Comparison of ENCODE assay signal across 9 cellular contexts in genomic region chr19:2491130-2491801, GRCh38. TPM values are rescaled to one million over a fixed set of nuclear protein-coding genes. Genes with fewer than 3 reads are reported as not detected.
DNase-seq lines count a peak whose midpoint lies in the region; TF ChIP-seq lines count a peak whose summit lies in the region.
"Had no signal": no experiment of that assay in that cellular context is flagged by ENCODE, and none has a peak within 500 bp of the region (broad histone marks: within the 10 kb centered on the region; RNA-seq: fewer than 3 reads in every experiment).

No MANE protein-coding gene starts in this region.

- no peak overlapping the region for H2BK5ac ChIP-seq in H9 (ENCODE audit: insufficient read length, low read length)

- peak; percentile 73 for DNase-seq in DMS79 (lab: John Stamatoyannopoulos, UW)
- DNase-seq in NCI-H2171 (lab: John Stamatoyannopoulos, UW) = peak; percentile 64
- DNase-seq in mammary epithelial cell = peak; percentile 78
- DNase-seq in non-pigmented ciliary epithelial cell (ENCODE audit: low read depth) = peak; percentile 89
- DNase-seq in GM19238 (ENCODE audit: insufficient read length, low spot score) = no peak
- no peak for DNase-seq in pons (ENCODE audit: low spot score)
- DNase-seq in MV-4-11 (lab: John Stamatoyannopoulos, UW) = no peak
- DNase-seq in H9 = no peak

- H3K4me1 ChIP-seq in mammary epithelial cell (ENCODE audit: insufficient read depth, low read length) = peaks cover 42% of the 10 kb centered on the region
- H3K4me1 ChIP-seq in H9 (ENCODE audit: insufficient read depth, low read length) = no peaks in the 10 kb centered on the region; the same call in 1 of the 2 replicates

- peak overlapping the region; percentile 49 for H3K27ac ChIP-seq in mammary epithelial cell (ENCODE audit: insufficient read depth, low read depth, low read length)
- H3K27ac ChIP-seq in H9 (ENCODE audit: insufficient read length, low read depth, low read length) = no peak overlapping the region

- H4K8ac ChIP-seq in H9 (replicated peaks; ENCODE audit: insufficient read length, low read depth, low read length) = no peak overlapping the region

- TF ChIP-seq CTCF in mammary epithelial cell (conservative IDR thresholded peaks at IDR 0.05 in 1 of 2, IDR thresholded peaks at IDR 0.05 in 1 of 2; ENCODE audit: extremely low read depth in 1 of 2, insufficient read depth in 1 of 2, low read depth in 1 of 2, low read length in 2 of 2) (no peak), H9 (conservative IDR thresholded peaks at IDR 0.05) (no peak)

- BruUV-seq in mammary epithelial cell (replicated peaks; lab: Mats Ljungman, UMichigan) = no TSS peak

- peaks cover 7 to 24% of the 10 kb centered on the region in 2 experiments for H3K4me1 Mint-ChIP-seq in H9

- H3K23ac ChIP-seq in H9 (ENCODE audit: insufficient read length, low read depth, low read length) = no peak overlapping the region

- H3K79me2 ChIP-seq in mammary epithelial cell (ENCODE audit: insufficient read depth, low read length) (no peaks in the 10 kb centered on the region), H9 (ENCODE audit: insufficient read depth, low read length) (no peaks in the 10 kb centered on the region)

- peaks cover 69% of the 10 kb centered on the region for H3K27me3 Mint-ChIP-seq in H9 (ENCODE audit: low read depth)

- H3K4me2 ChIP-seq in mammary epithelial cell (ENCODE audit: insufficient read depth, low read depth, low read length) (peak overlapping the region; percentile 45), H9 (ENCODE audit: insufficient read depth, insufficient read length, low read length) (no peak overlapping the region)

- H3K4ac ChIP-seq in H9 (ENCODE audit: low read depth, low read length) = no peak overlapping the region

- H3K18ac ChIP-seq in H9 (ENCODE audit: insufficient read length, low read depth, low read length) = no peak overlapping the region

- no peaks in the 10 kb centered on the region for H3K23me2 ChIP-seq in H9 (ENCODE audit: insufficient read length, low read depth, low read length, poor library complexity, severe bottlenecking)

- H2BK120ac ChIP-seq in H9 (ENCODE audit: low read depth, low read length, poor library complexity, severe bottlenecking) = no peak overlapping the region

- H3K27me3 ChIP-seq in mammary epithelial cell (ENCODE audit: insufficient read depth, low read length) (no peaks in the 10 kb centered on the region), H9 (ENCODE audit: insufficient read depth, low read length) (peaks cover 14% of the 10 kb centered on the region; the same call in 1 of the 2 replicates)

- no peak overlapping the region; the same call in 1 of the 2 replicates for H3K14ac ChIP-seq in H9 (ENCODE audit: insufficient read depth, low read length)

- H3K4me3 Mint-ChIP-seq in H9 = peak overlapping the region in 1 of 2 experiments; percentile 26; a peak in 1 of 5 replicates
- H3K4me3 Mint-ChIP-seq: T-helper 1 cell treated with Interleukin-12 subunit alpha and Interleukin-12 subunit beta and Interleukin-4 antibody, amounts not matched to agents 30 μg/mL and 1 μg/mL, for 36 hours had no signal

- in situ Hi-C loops in mammary epithelial cell (cut with MboI; ENCODE audit: low sequenced_read_pairs in 2 of 2) = no loop called here

- no peaks in the 10 kb centered on the region; a peak in 1 of 7 replicates for H3K36me3 Mint-ChIP-seq in H9 (ENCODE audit: insufficient read depth in 1 of 3, low read depth in 3 of 3)

- no peaks in the 10 kb centered on the region for H3K79me1 ChIP-seq in H9 (ENCODE audit: insufficient read depth, low read depth, low read length, poor library complexity, severe bottlenecking)

- H4K20me1 ChIP-seq in mammary epithelial cell (ENCODE audit: insufficient read depth, low read length) (no peaks in the 10 kb centered on the region), H9 (ENCODE audit: control insufficient read depth, insufficient read depth, insufficient read length) (no peaks in the 10 kb centered on the region)

- intact Hi-C loops in mammary epithelial cell (cut with micrococcal nuclease) = loop anchor here (1.0 to 2.0 kb wide), 4 partner anchors 15 to 88 kb away; partner anchors contain the start of gene GADD45B

- H3K27ac Mint-ChIP-seq in H9 = no peak overlapping the region
- H3K27ac Mint-ChIP-seq: T-helper 1 cell treated with Interleukin-12 subunit alpha and Interleukin-12 subunit beta and Interleukin-4 antibody, amounts not matched to agents 30 μg/mL and 1 μg/mL, for 36 hours had no signal

- no peak overlapping the region for H2BK20ac ChIP-seq in H9 (ENCODE audit: low read depth, low read length, poor library complexity, severe bottlenecking)

- no peaks in the 10 kb centered on the region; a peak in 2 of 5 replicates for H3K9me3 Mint-ChIP-seq in H9
- H3K9me3 Mint-ChIP-seq: T-helper 1 cell treated with Interleukin-12 subunit alpha and Interleukin-12 subunit beta and Interleukin-4 antibody, amounts not matched to agents 30 μg/mL and 1 μg/mL, for 36 hours had no signal

- no peak overlapping the region for H2AK5ac ChIP-seq in H9 (ENCODE audit: insufficient read length, low read length)

- H2AFZ ChIP-seq in mammary epithelial cell (ENCODE audit: low read depth, low read length) = no peak overlapping the region
- no peak overlapping the region for H2AFZ ChIP-seq in H9 (ENCODE audit: low read length)

- no peak overlapping the region for H2BK15ac ChIP-seq in H9 (ENCODE audit: low read depth, low read length)

- H3K4me3 ChIP-seq in mammary epithelial cell (replicated peaks in 1 of 3; ENCODE audit: insufficient read depth in 1 of 3, low read depth in 2 of 3, low read length in 3 of 3) = no peak overlapping the region

- H4K5ac ChIP-seq in H9 (ENCODE audit: insufficient read length, low read depth, low read length) = no peak overlapping the region

- no peak overlapping the region for H3T11ph ChIP-seq in H9 (ENCODE audit: low read length)

- H4K91ac ChIP-seq in H9 (ENCODE audit: insufficient read length, low read depth, low read length) = no peak overlapping the region

- CTCF ChIA-PET in mammary epithelial cell (lab: Charles Lee; ENCODE audit: low non-redundant PET) = no interaction called here

- 5% methylated on average over 14 of the region's 23 CpGs for WGBS in mammary epithelial cell (ENCODE audit: low coverage, missing lambda C conversion rate)
- no CpG with 5 or more reads among the region's 23 CpGs for WGBS in H9 (ENCODE audit: extremely low coverage, insufficient read length, low lambda C conversion rate)

- dilution Hi-C loops in mammary epithelial cell (cut with HindIII; ENCODE audit: low sequenced_read_pairs) = no loop called here

- no peak overlapping the region for H3K56ac ChIP-seq in H9 (ENCODE audit: insufficient read length, low read depth, low read length)

- H3K9ac ChIP-seq in mammary epithelial cell (ENCODE audit: insufficient read depth, low read length) (no peak overlapping the region), H9 (ENCODE audit: extremely low read depth, insufficient read length, low read length) (no peak overlapping the region)

- no peak overlapping the region for H2BK12ac ChIP-seq in H9 (ENCODE audit: insufficient read length, low read depth, low read length)

- no peaks in the 10 kb centered on the region for H3K36me3 ChIP-seq in mammary epithelial cell (ENCODE audit: insufficient read depth, low read length)

- no peaks in the 10 kb centered on the region for H3K9me3 ChIP-seq in mammary epithelial cell (replicated peaks; ENCODE audit: insufficient read depth, low read length)
- no peaks in the 10 kb centered on the region for H3K9me3 ChIP-seq in H9 (ENCODE audit: control insufficient read depth, low read depth, low read length)

RNA-seq across cellular contexts. Expression of gene GADD45B, which starts 15.3 kb away (rescaled TPM):
- 10 to 100 TPM; 18.0 to 83.9 TPM for total RNA-seq in mammary epithelial cell
- polyA plus RNA-seq in mammary epithelial cell = 28.3 TPM
- 38.9 TPM for polyA minus RNA-seq in mammary epithelial cell
- 13.5 and 16.2 TPM in 2 replicates for total RNA-seq in H9 (2021)

RNA-seq across cellular contexts. Expression of gene LMNB2, which starts 34.5 kb away (rescaled TPM):
- 100 to 1,000 TPM in 1 of 2 donors, 10 to 100 TPM in 1; 42.0 to 108 TPM for total RNA-seq in mammary epithelial cell
- 78.9 TPM for polyA plus RNA-seq in mammary epithelial cell
- polyA minus RNA-seq in mammary epithelial cell = 98.4 TPM
- 173 and 174 TPM in 2 replicates for total RNA-seq in H9 (2021)

Comparison
In these comparisons a context has a peak if more than half of its experiments do, and no peak if none do; other contexts are left out.
1. DNase-seq: peak in DMS79 (single experiment), NCI-H2171 (single experiment), mammary epithelial cell (single experiment) and non-pigmented ciliary epithelial cell (single experiment); none in GM19238 (single experiment), pons (single experiment), MV-4-11 (single experiment) and H9 (single experiment).